In the genomic region with DNA sequence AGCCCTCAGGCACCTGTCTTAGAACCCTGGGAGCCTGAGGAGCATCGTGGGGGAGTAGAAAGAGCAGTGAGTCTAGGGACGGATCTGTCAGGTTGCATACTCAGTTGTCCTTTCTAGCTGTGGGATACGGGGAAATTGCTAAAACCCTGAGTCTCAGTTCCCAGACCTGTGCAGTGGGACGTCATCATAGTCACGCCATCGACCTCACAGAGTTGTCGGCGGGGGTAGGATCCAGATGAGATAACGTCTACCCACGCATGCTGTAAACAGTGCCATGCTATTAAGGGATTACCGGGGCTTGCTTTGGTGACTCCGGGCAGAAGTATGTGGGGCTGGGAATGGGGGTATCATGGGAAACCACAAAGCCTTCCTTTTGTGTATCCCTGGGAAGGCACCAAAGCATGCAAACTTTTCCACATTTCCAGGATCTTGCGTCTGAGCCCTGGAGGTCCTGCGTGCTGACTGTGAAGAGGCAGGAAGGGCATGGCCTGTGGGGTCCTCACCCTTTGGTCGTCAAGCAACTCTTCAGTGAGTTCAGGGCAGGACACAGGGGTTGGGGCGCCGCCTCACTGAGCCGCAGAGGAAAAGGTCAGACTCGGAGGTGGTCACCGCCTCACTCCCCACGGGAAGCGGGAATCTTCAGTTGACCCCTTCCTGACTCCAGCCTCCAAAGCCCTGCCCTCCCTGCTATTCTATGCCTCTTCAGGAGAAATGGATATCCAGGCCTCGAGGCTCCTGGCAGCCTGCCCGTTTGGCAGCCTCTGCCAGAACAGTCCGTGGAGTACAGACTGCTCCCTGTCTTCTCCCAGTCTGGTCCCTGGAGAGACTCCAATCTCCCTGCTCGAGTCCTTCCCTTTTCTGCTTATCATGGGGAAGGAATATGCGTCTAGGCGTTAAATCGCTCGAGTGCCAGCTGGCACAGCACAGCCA, we compare ENCODE assay signal across 9 cellular contexts.
DNase-seq lines count a peak whose midpoint lies in the region; ATAC-seq and TF ChIP-seq lines count a peak whose summit lies in the region.
"Had no signal": no experiment of that assay in that cellular context is flagged by ENCODE, and none has a peak within 500 bp of the region (broad histone marks: within the 10 kb centered on the region; RNA-seq: fewer than 3 reads in every experiment).

No MANE protein-coding gene starts in this region.

- peak; percentile 48 for DNase-seq in HK-2 (ENCODE audit: unreplicated experiment)
- peak; percentile 100 for DNase-seq in SK-MEL-5 (ENCODE audit: low read depth, low spot score)
- peak; percentile 100 for DNase-seq in fibroblast of pulmonary artery (ENCODE audit: low read depth)
- DNase-seq in occipital lobe (lab: John Stamatoyannopoulos, UW), result peak; percentile 82
- no peak for DNase-seq in glutamatergic neuron

- TF ChIP-seq CTCF in fibroblast of pulmonary artery (IDR thresholded peaks at IDR 0.05; ENCODE audit: low read length, missing control alignments) (no peak), glutamatergic neuron (IDR thresholded peaks at IDR 0.05; ENCODE audit: partially characterized antibody, unreplicated experiment) (no peak)

- in situ Hi-C loops in SK-MEL-5 (cut with HindIII; ENCODE audit: low pct_unique_long_range_greater_than_20kb, low sequenced_read_pairs), result loop anchor here (25.0 kb wide), 1 partner anchor 264 kb away; no protein-coding TSS in a partner anchor

- no peaks in the 10 kb centered on the region for H3K36me3 Mint-ChIP-seq in glutamatergic neuron (ENCODE audit: unreplicated experiment)
- H3K36me3 Mint-ChIP-seq: memory B cell had no signal

- no peak for ATAC-seq in HG02571 (IDR thresholded peaks at IDR 0.05; ENCODE audit: unreplicated experiment)
- ATAC-seq in HG03521 (IDR thresholded peaks at IDR 0.05; ENCODE audit: unreplicated experiment), result no peak
- no peak for ATAC-seq in GM21786 (IDR thresholded peaks at IDR 0.05; ENCODE audit: unreplicated experiment)

- no peak overlapping the region for H3K4me3 Mint-ChIP-seq in glutamatergic neuron (ENCODE audit: unreplicated experiment)
- H3K4me3 Mint-ChIP-seq: memory B cell had no signal

- peak overlapping the region; percentile 45 for H3K4me3 ChIP-seq in fibroblast of pulmonary artery (replicated peaks; ENCODE audit: low read depth, low read length)

- no peaks in the 10 kb centered on the region for H3K27me3 Mint-ChIP-seq in glutamatergic neuron (ENCODE audit: unreplicated experiment)
- H3K27me3 Mint-ChIP-seq: memory B cell had no signal

- no peaks in the 10 kb centered on the region for H3K4me1 Mint-ChIP-seq in glutamatergic neuron (ENCODE audit: low read depth, unreplicated experiment)
- H3K4me1 Mint-ChIP-seq: memory B cell had no signal

- no peak overlapping the region for H3K27ac Mint-ChIP-seq in glutamatergic neuron (ENCODE audit: unreplicated experiment)
- H3K27ac Mint-ChIP-seq: memory B cell had no signal

- H3K9me3 Mint-ChIP-seq in glutamatergic neuron (ENCODE audit: unreplicated experiment), result no peaks in the 10 kb centered on the region
- H3K9me3 Mint-ChIP-seq: memory B cell had no signal
